19 cellular contexts compared by ENCODE assay signal in the genomic region with DNA sequence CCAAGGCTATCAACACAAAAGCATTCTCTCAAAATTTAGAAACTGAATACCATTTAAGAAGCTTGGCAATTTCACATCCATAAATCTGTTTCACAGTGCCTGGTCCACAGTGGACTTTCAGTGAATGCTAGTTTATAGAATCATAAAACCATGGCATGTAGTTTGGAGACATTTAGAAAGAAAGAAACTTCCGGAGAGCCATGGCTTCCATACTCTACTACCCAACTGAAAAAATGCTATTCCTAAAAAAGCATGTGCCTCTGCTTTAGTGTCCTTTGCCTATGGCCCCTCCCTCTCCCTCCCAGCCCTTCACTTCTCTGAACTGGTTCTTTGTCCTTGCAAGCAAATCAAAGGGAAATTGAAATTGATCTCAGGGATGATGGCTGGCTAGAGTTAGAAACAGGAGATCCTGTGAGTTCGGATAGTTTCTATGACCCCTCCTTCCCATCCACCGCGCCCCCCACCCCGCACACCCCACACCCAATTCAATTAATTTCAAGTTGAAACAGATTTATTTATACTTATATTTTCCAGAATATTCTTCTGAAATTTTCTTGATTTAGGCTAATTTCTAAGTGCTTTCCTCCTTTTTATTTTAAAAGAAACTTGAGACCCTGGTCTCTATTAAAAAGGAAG.
DNase-seq lines count a peak whose midpoint lies in the region; ATAC-seq and TF ChIP-seq lines count a peak whose summit lies in the region.
"Had no signal": no experiment of that assay in that cellular context is flagged by ENCODE, and none has a peak within 500 bp of the region (broad histone marks: within the 10 kb centered on the region; RNA-seq: fewer than 3 reads in every experiment).

No MANE protein-coding gene starts in this region.

- H3K4me3 ChIP-seq in BE2C (ENCODE audit: low read depth, low read length): peak overlapping the region; percentile 16
- H3K4me3 ChIP-seq in CD4-positive, alpha-beta memory T cell (ENCODE audit: low read length in 2 of 2): no peak overlapping the region
- H3K4me3 ChIP-seq: gastrocnemius medialis, left ventricle myocardium inferior, testis had no signal

- no peaks in the 10 kb centered on the region for H3K27me3 ChIP-seq in BE2C
- no peaks in the 10 kb centered on the region for H3K27me3 ChIP-seq in CD4-positive, alpha-beta memory T cell (ENCODE audit: insufficient read depth, low read length)
- H3K27me3 ChIP-seq: gastrocnemius medialis, testis had no signal

- CTCF ChIA-PET in CD4-positive, alpha-beta memory T cell (lab: Charles Lee; ENCODE audit: partially characterized antibody): no interaction called here
- CTCF ChIA-PET in WTC11 (lab: Charles Lee): no interaction called here

- intact Hi-C loops in CD4-positive, alpha-beta memory T cell (cut with micrococcal nuclease): no loop called here

- peak overlapping the region in 6 of 8 donors; percentile 1 to 59 (median 54) for H3K4me3 Mint-ChIP-seq in CD4-positive, alpha-beta memory T cell
- no peak overlapping the region for H3K4me3 Mint-ChIP-seq in WTC11
- H3K4me3 Mint-ChIP-seq: B cell; dendritic cell treated with granulocyte-macrophage colony-stimulating factor and Interleukin-4, amounts not matched to agents 40 ng/mL and 50 ng/mL, for 4 days; IgD-negative memory B cell had no signal

- H3K36me3 Mint-ChIP-seq in CD4-positive, alpha-beta memory T cell: no peaks in the 10 kb centered on the region
- no peaks in the 10 kb centered on the region for H3K36me3 Mint-ChIP-seq in WTC11

- no peak overlapping the region for H3K27ac Mint-ChIP-seq in CD4-positive, alpha-beta memory T cell
- H3K27ac Mint-ChIP-seq in WTC11: no peak overlapping the region
- H3K27ac Mint-ChIP-seq: B cell; dendritic cell treated with granulocyte-macrophage colony-stimulating factor and Interleukin-4, amounts not matched to agents 40 ng/mL and 50 ng/mL, for 4 days; IgD-negative memory B cell had no signal

- H3K9me3 Mint-ChIP-seq in CD4-positive, alpha-beta memory T cell: peaks cover 0 to 3% (median under 1%) of the 10 kb centered on the region in 8 donors
- H3K9me3 Mint-ChIP-seq in WTC11: peaks cover 1% of the 10 kb centered on the region; the same call in 1 of the 2 replicates

- peaks cover 15 to 42% (median 29%) of the 10 kb centered on the region in 4 donors for H3K4me1 Mint-ChIP-seq in CD4-positive, alpha-beta memory T cell
- H3K4me1 Mint-ChIP-seq in WTC11: peaks cover 9% of the 10 kb centered on the region; the same call in 1 of the 2 replicates
- H3K4me1 Mint-ChIP-seq: B cell had no signal

- no peak overlapping the region for H3K27ac ChIP-seq in CD4-positive, alpha-beta memory T cell (ENCODE audit: low read depth, low read length)
- H3K27ac ChIP-seq: gastrocnemius medialis, left ventricle myocardium inferior, testis, WERI-Rb-1 had no signal

- no peaks in the 10 kb centered on the region for H3K36me3 ChIP-seq in BE2C
- no peaks in the 10 kb centered on the region for H3K36me3 ChIP-seq in CD4-positive, alpha-beta memory T cell (ENCODE audit: insufficient read depth, low read length)
- H3K36me3 ChIP-seq: gastrocnemius medialis, left ventricle myocardium inferior, WERI-Rb-1 had no signal

- TF ChIP-seq CTCF in BE2C (IDR thresholded peaks at IDR 0.05; ENCODE audit: low read depth, low read length) (no peak), WTC11 (IDR thresholded peaks at IDR 0.05) (no peak), GM20000 (IDR thresholded peaks at IDR 0.05; ENCODE audit: extremely low read depth, missing control alignments) (no peak)

- POLR2A ChIA-PET in CD4-positive, alpha-beta memory T cell (lab: Charles Lee; ENCODE audit: partially characterized antibody): interaction anchor here (0.8 to 1.2 kb wide), 2 partner anchors 108 to 248 kb away, joined by 4 to 5 read pairs; a partner anchor contains a TSS
- POLR2A ChIA-PET in WTC11 (lab: Charles Lee): no interaction called here

- no peaks in the 10 kb centered on the region for H3K27me3 Mint-ChIP-seq in CD4-positive, alpha-beta memory T cell
- no peaks in the 10 kb centered on the region for H3K27me3 Mint-ChIP-seq in WTC11 (ENCODE audit: low read depth)

- H3K4me1 ChIP-seq in BE2C: peaks cover 29% of the 10 kb centered on the region
- peaks cover 29% of the 10 kb centered on the region for H3K4me1 ChIP-seq in CD4-positive, alpha-beta memory T cell (ENCODE audit: insufficient read depth, low read length)
- H3K4me1 ChIP-seq: gastrocnemius medialis, testis had no signal

- no peaks in the 10 kb centered on the region for H3K9me3 ChIP-seq in BE2C
- no peaks in the 10 kb centered on the region for H3K9me3 ChIP-seq in CD4-positive, alpha-beta memory T cell (ENCODE audit: control insufficient read depth in 1 of 2, low read length in 2 of 2)
- H3K9me3 ChIP-seq: gastrocnemius medialis, left ventricle myocardium inferior, testis had no signal

- DNase-seq in BE2C: peak; percentile 59
- DNase-seq in CD4-positive, alpha-beta memory T cell: no peak
- no peak for DNase-seq in WTC11 (ENCODE audit: low spot score)
- peak; percentile 58 for DNase-seq in islet precursor cell
- DNase-seq in GM20000 (ENCODE audit: low spot score): no peak
- DNase-seq in stimulated activated CD8-positive, alpha-beta memory T cell treated with anti-CD3 and anti-CD28 coated beads, Interleukin-4, amount 100 ng/mL, for 48 hours: no peak
- DNase-seq: activated naive CD4-positive, alpha-beta T cell treated with Interleukin-2 at 50 U/mL for 16 hours; DMS 273 treated with DMSO at 0.1 percent for 48 hours; gastrocnemius medialis; left ventricle myocardium inferior; NCI-H524 treated with DMSO at 0.1 percent for 48 hours; posterior cingulate gyrus; stimulated activated CD4-positive, alpha-beta T cell treated with anti-CD3 and anti-CD28 coated beads, Interleukin-4, amount 100 ng/mL, for 4 hours; testis; WERI-Rb-1 had no signal

- peak; percentile 51 for ATAC-seq in WTC11
- ATAC-seq in HG03439 (IDR thresholded peaks at IDR 0.05; ENCODE audit: unreplicated experiment): no peak
- ATAC-seq: gastrocnemius medialis had no signal

TF ChIP-seq in WTC11, 78 proteins besides CTCF, POLR2A, EP300 and RAD21 (continues in another document):
- no peak for TF ChIP-seq NFATC4 (CRISPR knock-in tag; IDR thresholded peaks at IDR 0.05)
- TF ChIP-seq ZNF138 (CRISPR knock-in tag; conservative IDR thresholded peaks at IDR 0.05): no peak
- no peak for TF ChIP-seq ZNF396 (CRISPR knock-in tag; IDR thresholded peaks at IDR 0.05; ENCODE audit: borderline replicate concordance)
- TF ChIP-seq ZNF671 (CRISPR knock-in tag; IDR thresholded peaks at IDR 0.05): no peak
- TF ChIP-seq, protein P1, sequence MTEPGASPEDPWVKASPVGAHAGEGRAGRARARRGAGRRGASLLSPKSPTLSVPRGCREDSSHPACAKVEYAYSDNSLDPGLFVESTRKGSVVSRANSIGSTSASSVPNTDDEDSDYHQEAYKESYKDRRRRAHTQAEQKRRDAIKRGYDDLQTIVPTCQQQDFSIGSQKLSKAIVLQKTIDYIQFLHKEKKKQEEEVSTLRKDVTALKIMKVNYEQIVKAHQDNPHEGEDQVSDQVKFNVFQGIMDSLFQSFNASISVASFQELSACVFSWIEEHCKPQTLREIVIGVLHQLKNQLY (CRISPR knock-in tag; IDR thresholded peaks at IDR 0.05): no peak
- TF ChIP-seq, protein P2, sequence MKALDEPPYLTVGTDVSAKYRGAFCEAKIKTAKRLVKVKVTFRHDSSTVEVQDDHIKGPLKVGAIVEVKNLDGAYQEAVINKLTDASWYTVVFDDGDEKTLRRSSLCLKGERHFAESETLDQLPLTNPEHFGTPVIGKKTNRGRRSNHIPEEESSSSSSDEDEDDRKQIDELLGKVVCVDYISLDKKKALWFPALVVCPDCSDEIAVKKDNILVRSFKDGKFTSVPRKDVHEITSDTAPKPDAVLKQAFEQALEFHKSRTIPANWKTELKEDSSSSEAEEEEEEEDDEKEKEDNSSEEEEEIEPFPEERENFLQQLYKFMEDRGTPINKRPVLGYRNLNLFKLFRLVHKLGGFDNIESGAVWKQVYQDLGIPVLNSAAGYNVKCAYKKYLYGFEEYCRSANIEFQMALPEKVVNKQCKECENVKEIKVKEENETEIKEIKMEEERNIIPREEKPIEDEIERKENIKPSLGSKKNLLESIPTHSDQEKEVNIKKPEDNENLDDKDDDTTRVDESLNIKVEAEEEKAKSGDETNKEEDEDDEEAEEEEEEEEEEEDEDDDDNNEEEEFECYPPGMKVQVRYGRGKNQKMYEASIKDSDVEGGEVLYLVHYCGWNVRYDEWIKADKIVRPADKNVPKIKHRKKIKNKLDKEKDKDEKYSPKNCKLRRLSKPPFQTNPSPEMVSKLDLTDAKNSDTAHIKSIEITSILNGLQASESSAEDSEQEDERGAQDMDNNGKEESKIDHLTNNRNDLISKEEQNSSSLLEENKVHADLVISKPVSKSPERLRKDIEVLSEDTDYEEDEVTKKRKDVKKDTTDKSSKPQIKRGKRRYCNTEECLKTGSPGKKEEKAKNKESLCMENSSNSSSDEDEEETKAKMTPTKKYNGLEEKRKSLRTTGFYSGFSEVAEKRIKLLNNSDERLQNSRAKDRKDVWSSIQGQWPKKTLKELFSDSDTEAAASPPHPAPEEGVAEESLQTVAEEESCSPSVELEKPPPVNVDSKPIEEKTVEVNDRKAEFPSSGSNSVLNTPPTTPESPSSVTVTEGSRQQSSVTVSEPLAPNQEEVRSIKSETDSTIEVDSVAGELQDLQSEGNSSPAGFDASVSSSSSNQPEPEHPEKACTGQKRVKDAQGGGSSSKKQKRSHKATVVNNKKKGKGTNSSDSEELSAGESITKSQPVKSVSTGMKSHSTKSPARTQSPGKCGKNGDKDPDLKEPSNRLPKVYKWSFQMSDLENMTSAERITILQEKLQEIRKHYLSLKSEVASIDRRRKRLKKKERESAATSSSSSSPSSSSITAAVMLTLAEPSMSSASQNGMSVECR (CRISPR knock-in tag; IDR thresholded peaks at IDR 0.05; ENCODE audit: borderline replicate concordance): no peak
- TF ChIP-seq GRHL2 (CRISPR knock-in tag; IDR thresholded peaks at IDR 0.05; ENCODE audit: insufficient replicate concordance, severe bottlenecking): no peak
- no peak for TF ChIP-seq CREB1 (CRISPR knock-in tag; IDR thresholded peaks at IDR 0.05)
- no peak for TF ChIP-seq FOXP1 (CRISPR knock-in tag; IDR thresholded peaks at IDR 0.05; ENCODE audit: borderline replicate concordance)
- TF ChIP-seq, protein P3, sequence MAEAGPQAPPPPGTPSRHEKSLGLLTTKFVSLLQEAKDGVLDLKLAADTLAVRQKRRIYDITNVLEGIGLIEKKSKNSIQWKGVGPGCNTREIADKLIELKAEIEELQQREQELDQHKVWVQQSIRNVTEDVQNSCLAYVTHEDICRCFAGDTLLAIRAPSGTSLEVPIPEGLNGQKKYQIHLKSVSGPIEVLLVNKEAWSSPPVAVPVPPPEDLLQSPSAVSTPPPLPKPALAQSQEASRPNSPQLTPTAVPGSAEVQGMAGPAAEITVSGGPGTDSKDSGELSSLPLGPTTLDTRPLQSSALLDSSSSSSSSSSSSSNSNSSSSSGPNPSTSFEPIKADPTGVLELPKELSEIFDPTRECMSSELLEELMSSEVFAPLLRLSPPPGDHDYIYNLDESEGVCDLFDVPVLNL (CRISPR knock-in tag; IDR thresholded peaks at IDR 0.05; ENCODE audit: borderline replicate concordance, low read depth): no peak

Comparison
In these comparisons a context has a peak if more than half of its experiments do, and no peak if none do; other contexts are left out.
1. DNase-seq: peak in BE2C (single experiment) and islet precursor cell (single experiment); none in CD4-positive, alpha-beta memory T cell (0 of 5), WTC11 (single experiment), GM20000 (single experiment) and stimulated activated CD8-positive, alpha-beta memory T cell treated with anti-CD3 and anti-CD28 coated beads, Interleukin-4, amount 100 ng/mL, for 48 hours (single experiment).